ENCODE assay signal across 6 cellular contexts in the genomic region with DNA sequence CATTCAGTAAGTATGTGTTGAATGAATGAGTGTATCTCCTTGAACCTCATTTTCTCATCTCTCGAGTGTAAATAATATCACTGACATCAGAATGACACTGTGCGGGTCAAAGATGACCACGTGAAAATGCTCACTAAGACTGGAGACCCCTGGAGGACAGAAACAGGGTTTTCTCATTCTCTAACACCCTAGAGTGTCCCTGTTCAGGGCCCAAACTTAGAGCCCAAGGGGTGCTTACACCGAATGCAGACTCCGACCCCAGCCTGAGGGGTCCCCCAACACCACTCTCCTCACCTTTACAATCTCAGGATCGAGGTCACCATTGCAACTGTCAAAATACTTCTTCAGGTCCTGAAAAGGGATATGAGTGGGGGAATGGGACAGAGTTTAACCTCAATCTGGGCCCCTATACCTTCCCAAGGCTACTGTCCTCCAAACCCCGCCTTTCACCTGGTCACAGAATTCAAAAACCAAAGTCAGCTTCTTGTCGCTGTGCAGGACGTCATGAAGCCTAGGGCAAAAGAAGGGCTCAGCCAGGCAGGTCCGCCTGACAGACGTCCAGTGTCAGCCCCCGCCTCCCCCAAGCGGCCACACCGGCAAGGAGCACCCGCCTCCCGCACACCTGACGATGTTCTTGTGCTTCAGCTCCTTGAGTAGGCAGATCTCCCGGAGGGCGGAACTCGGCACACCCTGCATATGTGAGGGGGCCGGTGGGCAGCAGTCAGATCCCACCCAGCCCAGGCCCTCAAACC. TPM values are rescaled to one million over a fixed set of nuclear protein-coding genes. Genes with fewer than 3 reads are reported as not detected.
A peak's percentile ranks its signal among the peaks of the same experiment; 100 is the strongest.
DNase-seq lines count a peak whose midpoint lies in the region; ATAC-seq, FAIRE-seq and TF ChIP-seq lines count a peak whose summit lies in the region.

No MANE protein-coding gene starts in this region.

- no peak overlapping the region; the same call in 1 of the 2 replicates for H2AFZ ChIP-seq in PC-9

- H3K9ac ChIP-seq in iPS-18a (ENCODE audit: low read length) = no peak overlapping the region

- peaks cover 27% of the 10 kb centered on the region for H3K4me1 ChIP-seq in PC-9 (replicated peaks; ENCODE audit: insufficient read depth)
- H3K4me1 ChIP-seq in iPS-18a (ENCODE audit: control insufficient read depth, low read depth, low read length) = peaks cover 23% of the 10 kb centered on the region

- FAIRE-seq in urothelium cell line (lab: Jason Lieb, UNC) = no peak

- peak overlapping the region; percentile 98 for H3K4me2 ChIP-seq in PC-9

- no peak for DNase-seq in AG04449 (ENCODE audit: low read depth, low spot score)
- no peak for DNase-seq in PC-9
- no peak for DNase-seq in C1 segment of cervical spinal cord (lab: John Stamatoyannopoulos, UW)
- no peak for DNase-seq in urothelium cell line (ENCODE audit: low spot score)

- TF ChIP-seq CTCF in AG04449 (IDR thresholded peaks at IDR 0.05; ENCODE audit: insufficient read depth, low read length, missing control alignments) (no peak), PC-9 (conservative IDR thresholded peaks at IDR 0.05) (no peak)

- H3K79me2 ChIP-seq in PC-9 (ENCODE audit: low read depth) = peaks cover 20% of the 10 kb centered on the region

- no peaks in the 10 kb centered on the region for H3K9me2 ChIP-seq in PC-9 (ENCODE audit: insufficient read depth)

- ATAC-seq in HG03565 (IDR thresholded peaks at IDR 0.05; ENCODE audit: unreplicated experiment) = no peak

- peaks cover 31% of the 10 kb centered on the region; the same call in 1 of the 2 replicates for H3F3A ChIP-seq in PC-9 (ENCODE audit: insufficient read depth, low read depth)

- H3K27me3 ChIP-seq in PC-9 (ENCODE audit: insufficient read depth, low read depth) (no peaks in the 10 kb centered on the region), iPS-18a (ENCODE audit: control insufficient read depth, insufficient read depth, low read length) (peaks cover 51% of the 10 kb centered on the region)

- no TSS peak for BruUV-seq in PC-9 (replicated peaks; lab: Mats Ljungman, UMichigan)

- CTCF ChIA-PET in AG04449 (lab: Yijun Ruan, JAX) = interaction anchor here (1.1 to 1.2 kb wide), 2 partner anchors 25 to 55 kb away, joined by 3 to 5 read pairs; no protein-coding TSS in a partner anchor
- CTCF ChIA-PET in PC-9 (lab: Charles Lee) = no interaction called here

- H4K20me1 ChIP-seq in PC-9 (ENCODE audit: insufficient read depth) = no peaks in the 10 kb centered on the region

- intact Hi-C loops in PC-9 (cut with micrococcal nuclease; ENCODE audit: unreplicated experiment) = no loop called here

- H3K4me3 ChIP-seq in AG04449 (ENCODE audit: low read depth, low read length) (peak overlapping the region; percentile 73), PC-9 (peak overlapping the region; percentile 82), iPS-18a (ENCODE audit: low read length) (peak overlapping the region; percentile 84)

- POLR2A ChIA-PET in AG04449 (lab: Yijun Ruan, JAX) = no interaction called here
- POLR2A ChIA-PET in PC-9 (lab: Charles Lee; ENCODE audit: unreplicated experiment) = no interaction called here

- no peaks in the 10 kb centered on the region for H3K36me3 ChIP-seq in PC-9 (ENCODE audit: low read depth)
- no peaks in the 10 kb centered on the region for H3K36me3 ChIP-seq in iPS-18a (ENCODE audit: control insufficient read depth, low read depth, low read length)

- no peak overlapping the region for H3K27ac ChIP-seq in PC-9
- no peak overlapping the region for H3K27ac ChIP-seq in iPS-18a (ENCODE audit: low read length)

- H3K9me3 ChIP-seq in PC-9 (ENCODE audit: insufficient read depth, low read depth) = no peaks in the 10 kb centered on the region
- H3K9me3 ChIP-seq in iPS-18a (ENCODE audit: control insufficient read depth, low read depth, low read length) = no peaks in the 10 kb centered on the region

RNA-seq across cellular contexts. Expression of gene CDK5, which starts 1.2 kb away (rescaled TPM):
- 45.7 and 58.4 TPM in 2 replicates for total RNA-seq in PC-9 (2021)

RNA-seq across cellular contexts. Expression of gene SLC4A2, which starts 2.9 kb away (rescaled TPM):
- total RNA-seq in PC-9 (2021) = 199 and 245 TPM in 2 replicates

RNA-seq across cellular contexts. Expression of gene ASIC3, which starts 8.1 kb away (rescaled TPM):
- 7.6 and 10.5 TPM in 2 replicates for total RNA-seq in PC-9 (2021)

RNA-seq across cellular contexts. Expression of gene FASTK, which starts 24.1 kb away (rescaled TPM):
- total RNA-seq in PC-9 (2021) = 104 and 126 TPM in 2 replicates

RNA-seq across cellular contexts. Expression of gene TMUB1, which starts 26.8 kb away (rescaled TPM):
- 87.8 and 99.3 TPM in 2 replicates for total RNA-seq in PC-9 (2021)
